Comparison of ENCODE assay signal across 8 cellular contexts in genomic region chr17:27293898-27294688, GRCh38. TPM values are rescaled to one million over a fixed set of nuclear protein-coding genes. Genes with fewer than 3 reads are reported as not detected.
DNase-seq lines count a peak whose midpoint lies in the region; ATAC-seq and TF ChIP-seq lines count a peak whose summit lies in the region.

Gene WSB1, plus strand, starts transcription at chr17:27294114. Its CDS starts 282 bp downstream, at chr17:27294396.

- H2AFZ ChIP-seq in SK-N-SH (ENCODE audit: low read depth), result peak within 1 kb of the TSS; percentile 87

- CTCF ChIA-PET in SK-N-SH (lab: Yijun Ruan, JAX), result interaction anchor here (0.7 to 4.1 kb wide), 13 partner anchors 12 to 308 kb away, joined by 3 to 19 read pairs (median 4); no protein-coding TSS in a partner anchor

- peaks cover 40% of the 10 kb centered on the region for H4K20me1 ChIP-seq in SK-N-SH (ENCODE audit: insufficient read depth)

- no peak for TF ChIP-seq RAD21 in SK-N-SH (IDR thresholded peaks at IDR 0.05; ENCODE audit: low read length)

- TF ChIP-seq CTCF in GM10266 (IDR thresholded peaks at IDR 0.05; ENCODE audit: control insufficient read depth, insufficient read depth, low read depth, missing control alignments) (no peak), NB4 (IDR thresholded peaks at IDR 0.05; ENCODE audit: low read depth, low read length) (peak; percentile 1), SK-N-SH (IDR thresholded peaks at IDR 0.05) (peak; percentile 13; the same call in 1 of the 2 replicates)

- peaks cover 0 to 8% of the 10 kb centered on the region in 2 experiments for H3K36me3 ChIP-seq in SK-N-SH (replicated peaks in 1 of 2; ENCODE audit: control insufficient read depth in 1 of 2, insufficient read depth in 2 of 2, low read length in 1 of 2)

- peak within 1 kb of the TSS; percentile 100 for H3K9ac ChIP-seq in SK-N-SH

- H3K27me3 ChIP-seq in SK-N-SH (ENCODE audit: insufficient read depth), result no peaks in the 10 kb centered on the region

- peaks cover 5 to 12% of the 10 kb centered on the region in 2 experiments; a peak in 3 of 4 replicates for H3K4me1 ChIP-seq in SK-N-SH (ENCODE audit: control insufficient read depth in 1 of 2, insufficient read depth in 2 of 2, low read depth in 1 of 2, low read length in 1 of 2)

- ATAC-seq in HG02588 (IDR thresholded peaks at IDR 0.05; ENCODE audit: unreplicated experiment), result peak; percentile 83

- peak; percentile 94 for DNase-seq in GM10266 (ENCODE audit: extremely low spot score)
- DNase-seq in NB4 (ENCODE audit: low read depth), result peak; percentile 94
- peak; percentile 99 for DNase-seq in SK-N-SH
- DNase-seq in activated naive CD4-positive, alpha-beta T cell treated with anti-CD3 and anti-CD28 coated beads, Interleukin-2, amount 50 U/mL, for 16 hours, result peak; percentile 93
- peak; percentile 96 for DNase-seq in germinal center (ENCODE audit: low spot score)
- DNase-seq in nucleus accumbens (lab: John Stamatoyannopoulos, UW), result peak; percentile 36 to 97 (median 90)
- peak; percentile 95 for DNase-seq in superior temporal gyrus (ENCODE audit: extremely low spot score)

- H3K4me2 ChIP-seq in SK-N-SH, result peak within 1 kb of the TSS; percentile 79

- H3K9me3 ChIP-seq in SK-N-SH, result no peaks in the 10 kb centered on the region

- POLR2A ChIA-PET in SK-N-SH (lab: Yijun Ruan, JAX), result interaction anchor here (0.6 to 2.4 kb wide), 15 partner anchors 10 to 205 kb away, joined by 3 to 18 read pairs (median 5); no protein-coding TSS in a partner anchor

- peaks cover 51% of the 10 kb centered on the region for H3K79me2 ChIP-seq in SK-N-SH (ENCODE audit: insufficient read depth)

- H3K4me3 ChIP-seq in NB4 (ENCODE audit: low read depth, low read length) (peak within 1 kb of the TSS; percentile 94), SK-N-SH (ENCODE audit: low read depth in 2 of 2, low read length in 1 of 2) (peak within 1 kb of the TSS; percentile 78 to 87)

- no peak for TF ChIP-seq EP300 in SK-N-SH (IDR thresholded peaks at IDR 0.05; ENCODE audit: borderline replicate concordance in 1 of 2, low read depth in 1 of 2, low read length in 1 of 2)

- H3K27ac ChIP-seq in SK-N-SH (ENCODE audit: low read depth in 2 of 2, low read length in 1 of 2), result peak within 1 kb of the TSS; percentile 91 to 99

- H3F3A ChIP-seq in SK-N-SH (replicated peaks; ENCODE audit: insufficient read depth), result peaks cover 11% of the 10 kb centered on the region

- TF ChIP-seq POLR2A in NB4 (IDR thresholded peaks at IDR 0.05; ENCODE audit: extremely low read depth, insufficient read length), result peak; percentile 99

- H3K9me2 ChIP-seq in SK-N-SH, result no peaks in the 10 kb centered on the region

- 0% methylated on average over 15 of the region's 66 CpGs for WGBS in SK-N-SH (ENCODE audit: low lambda C conversion rate)

TF ChIP-seq in SK-N-SH, 30 proteins besides CTCF, POLR2A, EP300 and RAD21:
- TF ChIP-seq MAX (IDR thresholded peaks at IDR 0.05; ENCODE audit: low read depth) (peak; percentile 72), EZH2phosphoT487 (IDR thresholded peaks at IDR 0.05; ENCODE audit: borderline replicate concordance, low read depth) (no peak), MEF2A (IDR thresholded peaks at IDR 0.05; ENCODE audit: borderline replicate concordance, low read depth) (no peak), SIN3A (IDR thresholded peaks at IDR 0.05; ENCODE audit: borderline replicate concordance, low read depth, low read length) (peak; percentile 88; the same call in 1 of the 2 replicates), RCOR1 (IDR thresholded peaks at IDR 0.05; ENCODE audit: low read length) (peak; percentile 23; the same call in 1 of the 2 replicates), RFX5 (IDR thresholded peaks at IDR 0.05; ENCODE audit: low read length) (no peak), FOSL2 (IDR thresholded peaks at IDR 0.05; ENCODE audit: borderline replicate concordance, low read depth) (peak; percentile 23; the same call in 1 of the 2 replicates), MXI1 (IDR thresholded peaks at IDR 0.05; ENCODE audit: low read depth, low read length) (peak; percentile 52; the same call in 1 of the 2 replicates), FOXM1 (IDR thresholded peaks at IDR 0.05; ENCODE audit: low read depth) (no peak), CHD2 (IDR thresholded peaks at IDR 0.05; ENCODE audit: low read length, partially characterized antibody) (peak; percentile 72), NFIC (IDR thresholded peaks at IDR 0.05; ENCODE audit: borderline replicate concordance) (peak; percentile 4; the same call in 1 of the 2 replicates), USF1 (IDR thresholded peaks at IDR 0.05; ENCODE audit: borderline replicate concordance, low read depth) (peak; percentile 85), TAF1 (IDR thresholded peaks at IDR 0.05; ENCODE audit: borderline replicate concordance, low read depth, low read length) (peak; percentile 95), POLR2AphosphoS5 (IDR thresholded peaks at IDR 0.05; ENCODE audit: low read depth, low read length) (peak; percentile 99), YY1 (IDR thresholded peaks at IDR 0.05; ENCODE audit: low read depth) (peak; percentile 92), GABPA (IDR thresholded peaks at IDR 0.05; ENCODE audit: low read depth) (no peak), REST (IDR thresholded peaks at IDR 0.05; ENCODE audit: low read depth, low read length) (peak; percentile 51; the same call in 1 of the 2 replicates), NRF1 (IDR thresholded peaks at IDR 0.05; ENCODE audit: low read depth, low read length) (no peak)
- TF ChIP-seq, protein P1, sequence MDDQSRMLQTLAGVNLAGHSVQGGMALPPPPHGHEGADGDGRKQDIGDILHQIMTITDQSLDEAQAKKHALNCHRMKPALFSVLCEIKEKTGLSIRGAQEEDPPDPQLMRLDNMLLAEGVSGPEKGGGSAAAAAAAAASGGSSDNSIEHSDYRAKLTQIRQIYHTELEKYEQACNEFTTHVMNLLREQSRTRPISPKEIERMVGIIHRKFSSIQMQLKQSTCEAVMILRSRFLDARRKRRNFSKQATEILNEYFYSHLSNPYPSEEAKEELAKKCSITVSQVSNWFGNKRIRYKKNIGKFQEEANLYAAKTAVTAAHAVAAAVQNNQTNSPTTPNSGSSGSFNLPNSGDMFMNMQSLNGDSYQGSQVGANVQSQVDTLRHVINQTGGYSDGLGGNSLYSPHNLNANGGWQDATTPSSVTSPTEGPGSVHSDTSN (IDR thresholded peaks at IDR 0.05), result 0 out of 2 replicates have a peak, but pooled peaks have one; percentile 4
- TF ChIP-seq, protein P2, sequence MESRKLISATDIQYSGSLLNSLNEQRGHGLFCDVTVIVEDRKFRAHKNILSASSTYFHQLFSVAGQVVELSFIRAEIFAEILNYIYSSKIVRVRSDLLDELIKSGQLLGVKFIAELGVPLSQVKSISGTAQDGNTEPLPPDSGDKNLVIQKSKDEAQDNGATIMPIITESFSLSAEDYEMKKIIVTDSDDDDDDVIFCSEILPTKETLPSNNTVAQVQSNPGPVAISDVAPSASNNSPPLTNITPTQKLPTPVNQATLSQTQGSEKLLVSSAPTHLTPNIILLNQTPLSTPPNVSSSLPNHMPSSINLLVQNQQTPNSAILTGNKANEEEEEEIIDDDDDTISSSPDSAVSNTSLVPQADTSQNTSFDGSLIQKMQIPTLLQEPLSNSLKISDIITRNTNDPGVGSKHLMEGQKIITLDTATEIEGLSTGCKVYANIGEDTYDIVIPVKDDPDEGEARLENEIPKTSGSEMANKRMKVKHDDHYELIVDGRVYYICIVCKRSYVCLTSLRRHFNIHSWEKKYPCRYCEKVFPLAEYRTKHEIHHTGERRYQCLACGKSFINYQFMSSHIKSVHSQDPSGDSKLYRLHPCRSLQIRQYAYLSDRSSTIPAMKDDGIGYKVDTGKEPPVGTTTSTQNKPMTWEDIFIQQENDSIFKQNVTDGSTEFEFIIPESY (IDR thresholded peaks at IDR 0.05; ENCODE audit: borderline replicate concordance, low read depth), result no peak

RNA-seq across cellular contexts. Expression of gene WSB1, which starts in this region (rescaled TPM):
- 204 and 261 TPM in 2 replicates for polyA plus RNA-seq in SK-N-SH (2012; rRNA removed)
- polyA plus RNA-seq in SK-N-SH (2012; cell fraction: cytosol; rRNA removed), result 68.2 and 73.8 TPM in 2 replicates
- polyA plus RNA-seq in SK-N-SH (2012; cell fraction: nucleus; rRNA removed), result 1,761 and 2,017 TPM in 2 replicates

Comparison
In these comparisons a context has a peak if more than half of its experiments do, and no peak if none do; other contexts are left out.
1. Peak in every context shown above with its lines: DNase-seq, ATAC-seq, H3K4me3 ChIP-seq and H3K27ac ChIP-seq.